In genomic region chr2:44941551-44942234, GRCh38 we compare ENCODE assay signal across 1 cellular context.
A peak's percentile ranks its signal among the peaks of the same experiment; 100 is the strongest.
TF ChIP-seq lines count a peak whose summit lies in the region.

Gene SIX3, plus strand, starts transcription at chr2:44941702. Its CDS starts 403 bp downstream, at chr2:44942105.

TF ChIP-seq in H1, 55 proteins besides CTCF, POLR2A, EP300 and RAD21 (continued from another document):
- no peak for TF ChIP-seq USF2 (IDR thresholded peaks at IDR 0.05; ENCODE audit: low read length)
- no peak for TF ChIP-seq SP1 (IDR thresholded peaks at IDR 0.05; ENCODE audit: low read depth, low read length)
- TF ChIP-seq SUZ12 (IDR thresholded peaks at IDR 0.05; ENCODE audit: low read length) = peak; percentile 81
TF ChIP-seq in H1: peak in this region for 5.
